Comparison of ENCODE assay signal across 13 cellular contexts in genomic region chr1:42259739-42260064, GRCh38.
DNase-seq lines count a peak whose midpoint lies in the region; ATAC-seq and TF ChIP-seq lines count a peak whose summit lies in the region.
"Had no signal": no experiment of that assay in that cellular context is flagged by ENCODE, and none has a peak within 500 bp of the region (broad histone marks: within the 10 kb centered on the region; RNA-seq: fewer than 3 reads in every experiment).

No MANE protein-coding gene starts in this region.

- peaks cover 15% of the 10 kb centered on the region for H3F3A ChIP-seq in MM.1S (ENCODE audit: insufficient read depth, low read length)

- H3K9me2 ChIP-seq in MM.1S (replicated peaks; ENCODE audit: insufficient read depth, low read length) = no peaks in the 10 kb centered on the region

- H3K79me2 ChIP-seq in MM.1S (ENCODE audit: low read length) = peaks cover 46% of the 10 kb centered on the region
- no peaks in the 10 kb centered on the region for H3K79me2 ChIP-seq in trophoblast cell (ENCODE audit: control insufficient read depth, insufficient read depth, low read length, poor library complexity)

- no peaks in the 10 kb centered on the region for H3K79me1 ChIP-seq in trophoblast cell (ENCODE audit: low read length)

- no peak overlapping the region for H4K91ac ChIP-seq in trophoblast cell (ENCODE audit: low read depth, low read length)

- H3K9ac ChIP-seq in MM.1S (ENCODE audit: low read length) (no peak overlapping the region), trophoblast cell (ENCODE audit: low read length) (no peak overlapping the region)

- TF ChIP-seq CTCF in CD4-positive, alpha-beta T cell (IDR thresholded peaks at IDR 0.05) = no peak
- TF ChIP-seq CTCF in brain microvascular endothelial cell (IDR thresholded peaks at IDR 0.05; ENCODE audit: low read depth, low read length, missing control alignments) = no peak
- TF ChIP-seq CTCF in MM.1S (IDR thresholded peaks at IDR 0.05; ENCODE audit: low read length) = no peak

- H3K4me1 Mint-ChIP-seq in CD4-positive, alpha-beta T cell (ENCODE audit: low read depth) = peaks cover 66% of the 10 kb centered on the region
- H3K4me1 Mint-ChIP-seq in naive thymus-derived CD8-positive, alpha-beta T cell = peaks cover 32 to 64% (median 59%) of the 10 kb centered on the region in 4 donors
- H3K4me1 Mint-ChIP-seq: H9 had no signal

- peak overlapping the region; percentile 26 for H3K27ac Mint-ChIP-seq in CD4-positive, alpha-beta T cell
- H3K27ac Mint-ChIP-seq in naive thymus-derived CD8-positive, alpha-beta T cell = peak overlapping the region in 9 of 10 donors; percentile 3 to 73 (median 25)
- H3K27ac Mint-ChIP-seq: activated CD8-positive, alpha-beta memory T cell treated with anti-CD3 and anti-CD28 coated beads, Interleukin-2, amount 10 ng/mL, durations not matched to agents 7 days and 5 days had no signal

- H3K9me3 Mint-ChIP-seq in CD4-positive, alpha-beta T cell = no peaks in the 10 kb centered on the region
- peaks cover 0 to 7% (median 0%) of the 10 kb centered on the region in 9 donors for H3K9me3 Mint-ChIP-seq in naive thymus-derived CD8-positive, alpha-beta T cell

- peaks cover 63% of the 10 kb centered on the region for H3K36me3 Mint-ChIP-seq in CD4-positive, alpha-beta T cell (ENCODE audit: low read depth)
- peaks cover 21 to 54% (median 26%) of the 10 kb centered on the region in 3 donors for H3K36me3 Mint-ChIP-seq in naive thymus-derived CD8-positive, alpha-beta T cell

- H3K4me3 Mint-ChIP-seq in CD4-positive, alpha-beta T cell = no peak overlapping the region
- H3K4me3 Mint-ChIP-seq in naive thymus-derived CD8-positive, alpha-beta T cell = peak overlapping the region in 4 of 10 donors; percentile 0 to 10 (median 2)
- H3K4me3 Mint-ChIP-seq: activated CD8-positive, alpha-beta memory T cell treated with anti-CD3 and anti-CD28 coated beads, Interleukin-2, amount 10 ng/mL, durations not matched to agents 7 days and 5 days; CD4-positive, CD25-positive, alpha-beta regulatory T cell; H9 had no signal

- POLR2A ChIA-PET in CD4-positive, alpha-beta T cell (lab: Charles Lee) = no interaction called here
- POLR2A ChIA-PET in naive thymus-derived CD8-positive, alpha-beta T cell (lab: Charles Lee) = no interaction called here

- H2BK120ac ChIP-seq in trophoblast cell (ENCODE audit: insufficient read depth, low read length, poor library complexity) = no peak overlapping the region

- H3K4me2 ChIP-seq in MM.1S (ENCODE audit: low read depth, low read length) = no peak overlapping the region
- no peak overlapping the region for H3K4me2 ChIP-seq in trophoblast cell (ENCODE audit: low read length)

- peaks cover 54% of the 10 kb centered on the region for H4K20me1 ChIP-seq in MM.1S (ENCODE audit: insufficient read depth, low read length)

- no peak for ATAC-seq in CD4-positive, alpha-beta T cell (ENCODE audit: poor library complexity)
- ATAC-seq in naive thymus-derived CD8-positive, alpha-beta T cell = no peak
- no peak for ATAC-seq in HG03039 (IDR thresholded peaks at IDR 0.05; ENCODE audit: unreplicated experiment)
- ATAC-seq: activated CD8-positive, alpha-beta memory T cell treated with anti-CD3 and anti-CD28 coated beads, Interleukin-2, amount 10 ng/mL, durations not matched to agents 7 days and 5 days had no signal

- no peak for DNase-seq in CD4-positive, alpha-beta T cell
- DNase-seq in Jurkat, Clone E6-1 (ENCODE audit: low read depth, low spot score) = no peak
- peak; percentile 25 for DNase-seq in brain microvascular endothelial cell
- no peak for DNase-seq in naive thymus-derived CD8-positive, alpha-beta T cell
- DNase-seq in MM.1S = no peak
- DNase-seq in H7 = no peak
- DNase-seq in trophoblast cell = no peak
- DNase-seq: activated CD8-positive, alpha-beta memory T cell treated with anti-CD3 and anti-CD28 coated beads, Interleukin-2, amount 10 ng/mL, durations not matched to agents 7 days and 5 days; CD4-positive, CD25-positive, alpha-beta regulatory T cell; H9; ovary had no signal

- no peak overlapping the region for H3K27ac ChIP-seq in CD4-positive, alpha-beta T cell (ENCODE audit: low read depth, low read length)
- H3K27ac ChIP-seq in brain microvascular endothelial cell (no peak overlapping the region), MM.1S (ENCODE audit: low read length) (no peak overlapping the region), trophoblast cell (ENCODE audit: low read depth, low read length) (no peak overlapping the region)
- H3K27ac ChIP-seq: ovary, SK-N-MC had no signal

- H2AK5ac ChIP-seq in trophoblast cell (ENCODE audit: low read length) = no peak overlapping the region

- H3K4me1 ChIP-seq in MM.1S (ENCODE audit: low read length) (peaks cover 42% of the 10 kb centered on the region), trophoblast cell (ENCODE audit: control insufficient read depth in 1 of 2, insufficient read depth in 2 of 2, low read length in 2 of 2) (peaks cover 0 to 3% of the 10 kb centered on the region in 2 experiments)

- H3K4ac ChIP-seq in trophoblast cell (ENCODE audit: low read depth, low read length) = no peak overlapping the region

- H3K36me3 ChIP-seq in brain microvascular endothelial cell (replicated peaks) (no peaks in the 10 kb centered on the region), MM.1S (replicated peaks; ENCODE audit: insufficient read depth, low read length) (no peaks in the 10 kb centered on the region), H7 (replicated peaks; ENCODE audit: control insufficient read depth, insufficient read depth, low read length) (no peaks in the 10 kb centered on the region), trophoblast cell (ENCODE audit: control insufficient read depth in 1 of 2, insufficient read depth in 2 of 2, low read length in 2 of 2) (peaks cover 0 to 2% of the 10 kb centered on the region in 2 experiments)
- H3K36me3 ChIP-seq: ovary had no signal

- H3K27me3 ChIP-seq in CD4-positive, alpha-beta T cell (ENCODE audit: control insufficient read depth, insufficient read depth, low read length) = no peaks in the 10 kb centered on the region
- H3K27me3 ChIP-seq in brain microvascular endothelial cell (replicated peaks) = no peaks in the 10 kb centered on the region
- peaks cover 8% of the 10 kb centered on the region; the same call in 1 of the 2 replicates for H3K27me3 ChIP-seq in MM.1S (replicated peaks; ENCODE audit: insufficient read depth, low read length)
- H3K27me3 ChIP-seq in H7 (ENCODE audit: control insufficient read depth, insufficient read depth, low read length) = no peaks in the 10 kb centered on the region
- no peaks in the 10 kb centered on the region for H3K27me3 ChIP-seq in trophoblast cell (ENCODE audit: insufficient read depth, low read length)
- H3K27me3 ChIP-seq: ovary had no signal

- H2BK5ac ChIP-seq in trophoblast cell (ENCODE audit: low read depth, low read length, poor library complexity) = no peak overlapping the region

- intact Hi-C loops in CD4-positive, alpha-beta T cell (cut with DNase I, micrococcal nuclease) = no loop called here

- no peak overlapping the region for H4K8ac ChIP-seq in trophoblast cell (ENCODE audit: low read depth, low read length)

- peak overlapping the region; percentile 24; the same call in 1 of the 2 replicates for H3K4me3 ChIP-seq in Jurkat, Clone E6-1 (ENCODE audit: low read length)
- H3K4me3 ChIP-seq in brain microvascular endothelial cell (ENCODE audit: low read depth, low read length) (no peak overlapping the region), MM.1S (ENCODE audit: low read length) (no peak overlapping the region), H7 (ENCODE audit: insufficient read depth, low read depth, low read length) (no peak overlapping the region), trophoblast cell (ENCODE audit: low read depth, low read length) (no peak overlapping the region)
- H3K4me3 ChIP-seq: ovary, SK-N-MC had no signal

- H3K9me3 ChIP-seq in CD4-positive, alpha-beta T cell (ENCODE audit: control insufficient read depth, low read length) = no peaks in the 10 kb centered on the region
- no peaks in the 10 kb centered on the region for H3K9me3 ChIP-seq in MM.1S (replicated peaks; ENCODE audit: insufficient read depth, low read length)
- H3K9me3 ChIP-seq in trophoblast cell (ENCODE audit: insufficient read depth, low read depth, low read length) = no peaks in the 10 kb centered on the region
- H3K9me3 ChIP-seq: ovary had no signal

- H2BK12ac ChIP-seq in trophoblast cell (ENCODE audit: low read length) = no peak overlapping the region

- no peak overlapping the region for H3K14ac ChIP-seq in trophoblast cell (ENCODE audit: low read length)

- H2AFZ ChIP-seq in MM.1S (ENCODE audit: low read length) = no peak overlapping the region
- H2AFZ ChIP-seq in trophoblast cell (ENCODE audit: insufficient read depth, low read length, poor library complexity) = no peak overlapping the region

- in situ Hi-C loops in brain microvascular endothelial cell (cut with HindIII; ENCODE audit: low pct_ligation_motif_present, low sequenced_read_pairs) = no loop called here

- no peaks in the 10 kb centered on the region for H3K27me3 Mint-ChIP-seq in CD4-positive, alpha-beta T cell
- H3K27me3 Mint-ChIP-seq in naive thymus-derived CD8-positive, alpha-beta T cell = no peaks in the 10 kb centered on the region
- H3K27me3 Mint-ChIP-seq: activated CD8-positive, alpha-beta memory T cell treated with anti-CD3 and anti-CD28 coated beads, Interleukin-2, amount 10 ng/mL, durations not matched to agents 7 days and 5 days; CD4-positive, CD25-positive, alpha-beta regulatory T cell had no signal

- H3K23ac ChIP-seq in trophoblast cell (ENCODE audit: low read length) = no peak overlapping the region

- H4K12ac ChIP-seq in trophoblast cell (ENCODE audit: low read depth, low read length) = no peak overlapping the region

- H3K18ac ChIP-seq in trophoblast cell (ENCODE audit: low read length) = no peak overlapping the region

- CTCF ChIA-PET in CD4-positive, alpha-beta T cell (lab: Charles Lee) = no interaction called here

- no CpG with 5 or more reads among the region's 4 CpGs for WGBS in trophoblast cell (ENCODE audit: extremely low coverage, insufficient coverage, insufficient read length)
